12 cellular contexts compared by ENCODE assay signal in the genomic region with DNA sequence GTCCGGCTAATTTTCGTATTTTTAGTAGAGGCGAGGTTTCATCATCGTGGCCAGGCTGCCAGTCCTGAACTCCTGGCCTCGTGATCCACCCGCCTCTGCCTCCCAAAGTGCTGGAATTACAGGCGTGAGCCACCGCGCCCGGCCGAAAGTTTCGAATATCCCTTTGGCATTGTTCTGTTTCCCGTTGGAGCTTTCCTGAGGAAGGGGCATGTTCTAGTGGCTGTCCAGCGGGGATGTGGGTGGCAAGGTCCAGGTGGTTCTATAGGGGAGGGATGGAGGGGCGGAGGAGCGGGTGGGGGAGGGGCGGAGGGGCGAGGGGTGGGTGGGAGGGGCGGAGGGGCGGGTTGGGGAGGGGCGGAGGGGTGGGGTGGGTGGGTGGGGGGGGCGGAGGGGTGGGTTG. TPM values are rescaled to one million over a fixed set of nuclear protein-coding genes. Genes with fewer than 3 reads are reported as not detected.
DNase-seq lines count a peak whose midpoint lies in the region; ATAC-seq, FAIRE-seq and TF ChIP-seq lines count a peak whose summit lies in the region.
"Had no signal": no experiment of that assay in that cellular context is flagged by ENCODE, and none has a peak within 500 bp of the region (broad histone marks: within the 10 kb centered on the region; RNA-seq: fewer than 3 reads in every experiment).

No MANE protein-coding gene starts in this region.

- peaks cover 23% of the 10 kb centered on the region for H4K20me1 ChIP-seq in SK-N-SH (ENCODE audit: insufficient read depth)
- peaks cover 21% of the 10 kb centered on the region for H4K20me1 ChIP-seq in K562 (replicated peaks; ENCODE audit: control insufficient read depth, insufficient read depth, low read length)

- WGBS in SK-N-SH (ENCODE audit: low lambda C conversion rate) = 72% methylated on average over 17 of the region's 22 CpGs
- 89% methylated on average over 9 of the region's 22 CpGs for WGBS in K562 (ENCODE audit: insufficient coverage, low coverage, missing lambda C conversion rate)
- WGBS in sigmoid colon, 2 donors = 25 to 73% methylated on average over 14 to 16 of the region's 22 CpGs

- H3K9me3 ChIP-seq in SK-N-SH = no peaks in the 10 kb centered on the region
- H3K9me3 ChIP-seq in K562 (replicated peaks; ENCODE audit: control insufficient read depth, insufficient read depth, low read depth, low read length) = peaks cover 10% of the 10 kb centered on the region
- H3K9me3 ChIP-seq in neutrophil = no peaks in the 10 kb centered on the region
- no peaks in the 10 kb centered on the region for H3K9me3 ChIP-seq in sigmoid colon
- H3K9me3 ChIP-seq: left lung, right lobe of liver had no signal

- peaks cover 5% of the 10 kb centered on the region for H3F3A ChIP-seq in SK-N-SH (replicated peaks; ENCODE audit: insufficient read depth)

- H3K4me1 ChIP-seq in SK-N-SH (ENCODE audit: control insufficient read depth in 1 of 2, insufficient read depth in 2 of 2, low read depth in 1 of 2, low read length in 1 of 2) (peaks cover 9 to 23% of the 10 kb centered on the region in 2 experiments; a peak in 3 of 4 replicates), K562 (replicated peaks in 1 of 2; ENCODE audit: control insufficient read depth in 2 of 2, insufficient read depth in 2 of 2, low read length in 2 of 2) (peaks cover 15 to 58% of the 10 kb centered on the region in 2 experiments), neutrophil (ENCODE audit: control insufficient read depth in 1 of 2, insufficient read depth in 1 of 2, low read depth in 1 of 2, low read length in 1 of 2) (peaks cover 58 to 71% of the 10 kb centered on the region in 2 experiments), sigmoid colon (peaks cover 0 to 54% (median 42%) of the 10 kb centered on the region in 4 donors)

- H3K27ac ChIP-seq in SK-N-SH (ENCODE audit: low read depth in 2 of 2, low read length in 1 of 2) (no peak overlapping the region), K562 (ENCODE audit: extremely low read depth, low read depth, low read length) (peak overlapping the region; percentile 65; the same call in 1 of the 3 replicates), neutrophil (peak overlapping the region; percentile 92), sigmoid colon (no peak overlapping the region)

- H3K79me2 ChIP-seq in SK-N-SH (ENCODE audit: insufficient read depth) (peaks cover 29% of the 10 kb centered on the region), K562 (ENCODE audit: control insufficient read depth, insufficient read depth, low read length) (peaks cover 32% of the 10 kb centered on the region)

- BruUV-seq in K562 (replicated peaks; lab: Mats Ljungman, UMichigan) = no TSS peak

- H3K4me3 ChIP-seq in SK-N-SH (ENCODE audit: low read depth in 2 of 2, low read length in 1 of 2) (no peak overlapping the region), K562 (no peak overlapping the region), neutrophil (ENCODE audit: low read depth in 1 of 2, low read length in 1 of 2) (peak overlapping the region in 1 of 2 experiments; percentile 1), sigmoid colon (no peak overlapping the region)

- intact Hi-C loops in K562 (cut with micrococcal nuclease) = no loop called here
- intact Hi-C loops in sigmoid colon (cut with DNase I) = loop anchor here (10.0 kb wide), 1 partner anchor 694 kb away; the partner anchor contains the start of gene CIRBP

- no peak for FAIRE-seq in K562 (lab: Jason Lieb, UNC)
- FAIRE-seq: urothelium cell line had no signal

- POLR2A ChIA-PET in SK-N-SH (lab: Yijun Ruan, JAX) (no interaction called here), K562 (lab: Yijun Ruan, JAX) (no interaction called here)

- ATAC-seq in SK-N-SH treated with all-trans-retinoic acid at 6 μM for 48 hours = no peak
- no peak for ATAC-seq in K562

- in situ Hi-C loops in K562 (cut with MboI) = no loop called here

- H3K27me3 ChIP-seq in SK-N-SH (ENCODE audit: insufficient read depth) (no peaks in the 10 kb centered on the region), K562 (ENCODE audit: control insufficient read depth in 2 of 2, insufficient read depth in 2 of 2, low read length in 2 of 2) (no peaks in the 10 kb centered on the region), neutrophil (no peaks in the 10 kb centered on the region), sigmoid colon (no peaks in the 10 kb centered on the region)
- H3K27me3 ChIP-seq: left lung, right lobe of liver had no signal

- H3K9ac ChIP-seq in SK-N-SH = no peak overlapping the region
- no peak overlapping the region for H3K9ac ChIP-seq in K562 (ENCODE audit: insufficient read depth in 1 of 2, low read depth in 2 of 2, low read length in 2 of 2)

- CTCF ChIA-PET in SK-N-SH (lab: Yijun Ruan, JAX) = interaction anchor here (1.0 kb wide), 1 partner anchor 15 kb away, joined by 3 read pairs; no protein-coding TSS in a partner anchor
- CTCF ChIA-PET in K562 (lab: Yijun Ruan, JAX; ENCODE audit: low intra/inter-chr PET ratio) = no interaction called here

- H3K36me3 ChIP-seq in SK-N-SH (replicated peaks in 1 of 2; ENCODE audit: control insufficient read depth in 1 of 2, insufficient read depth in 2 of 2, low read length in 1 of 2) (no peaks in the 10 kb centered on the region), K562 (ENCODE audit: control insufficient read depth, insufficient read depth, low read length) (peaks cover 3% of the 10 kb centered on the region; the same call in 1 of the 3 replicates), neutrophil (no peaks in the 10 kb centered on the region), sigmoid colon (no peaks in the 10 kb centered on the region)
- H3K36me3 ChIP-seq: left lung, right lobe of liver had no signal

- H3K4me2 ChIP-seq in SK-N-SH (no peak overlapping the region), K562 (ENCODE audit: insufficient read depth, low read length) (no peak overlapping the region)

- H2AFZ ChIP-seq in SK-N-SH (ENCODE audit: low read depth) (no peak overlapping the region), K562 (ENCODE audit: low read depth, low read length) (no peak overlapping the region)

- TF ChIP-seq RAD21 in SK-N-SH (IDR thresholded peaks at IDR 0.05; ENCODE audit: low read length) (no peak), K562 (CRISPR knock-in tag; conservative IDR thresholded peaks at IDR 0.05 in 1 of 2, IDR thresholded peaks at IDR 0.05 in 1 of 2) (no peak)

- DNase-seq in SK-N-SH (peak; percentile 73), MV-4-11 (lab: John Stamatoyannopoulos, UW) (peak; percentile 64), K562 (ENCODE audit: extremely low read depth in 1 of 4, low spot score in 3 of 4) (peak in 3 of 4 experiments; percentile 55 to 61 (median 60)), sigmoid colon (no peak), amniotic stem cell (lab: John Stamatoyannopoulos, UW) (no peak), DMS53 (lab: John Stamatoyannopoulos, UW) (no peak)

- H3K9me1 ChIP-seq in K562 (ENCODE audit: control insufficient read depth, insufficient read depth, low read length) = peaks cover 5% of the 10 kb centered on the region

- TF ChIP-seq POLR2A in K562 (conservative IDR thresholded peaks at IDR 0.05) (no peak), sigmoid colon (IDR thresholded peaks at IDR 0.05) (no peak)

- TF ChIP-seq CTCF in SK-N-SH (IDR thresholded peaks at IDR 0.05) = no peak
- TF ChIP-seq CTCF in K562 (IDR thresholded peaks at IDR 0.05 in 2 of 3, conservative IDR thresholded peaks at IDR 0.05 in 1 of 3; ENCODE audit: insufficient read depth in 2 of 3, low read depth in 1 of 3, low read length in 3 of 3) = no peak
- no peak for TF ChIP-seq CTCF in neutrophil (IDR thresholded peaks at IDR 0.05)
- no peak for TF ChIP-seq CTCF in sigmoid colon (IDR thresholded peaks at IDR 0.05)

- no peak for TF ChIP-seq EP300 in SK-N-SH (IDR thresholded peaks at IDR 0.05; ENCODE audit: borderline replicate concordance in 1 of 2, low read depth in 1 of 2, low read length in 1 of 2)
- TF ChIP-seq EP300 in K562 (IDR thresholded peaks at IDR 0.05; ENCODE audit: low read length) = no peak
- TF ChIP-seq EP300 in sigmoid colon (IDR thresholded peaks at IDR 0.05) = no peak

- no peaks in the 10 kb centered on the region for H3K9me2 ChIP-seq in SK-N-SH

RNA-seq across cellular contexts. Expression of gene BSG, which starts 2.1 kb away (rescaled TPM):
- polyA plus RNA-seq in SK-N-SH (2012; rRNA removed) = 745 and 835 TPM in 2 replicates
- polyA plus RNA-seq in SK-N-SH (2012; cell fraction: cytosol; rRNA removed) = 263 and 438 TPM in 2 replicates
- 422 and 627 TPM in 2 replicates for polyA plus RNA-seq in SK-N-SH (2012; cell fraction: nucleus; rRNA removed)
- 106 and 369 TPM in 2 replicates for total RNA-seq in K562 (2011; cell fraction: chromatin; rRNA removed; ENCODE audit: low replicate concordance)
- total RNA-seq in K562 (2011; cell fraction: nucleolus; rRNA removed) = 735 and 796 TPM in 2 replicates
- 350 and 437 TPM in 2 replicates for total RNA-seq in K562 (2011; cell fraction: nucleoplasm; rRNA removed)
- 398 and 484 TPM in 2 replicates for total RNA-seq in K562 (2014; rRNA removed)
- 59.1 and 89.1 TPM in 2 replicates for total RNA-seq in K562 (2014; rRNA removed; fragmentation: Illumina TruSeq; extraction: Trizol)
- total RNA-seq in K562 (2015; rRNA removed; fragmentation: Illumina TruSeq; extraction: Trizol) = 211 and 220 TPM in 2 replicates
- total RNA-seq in K562 (2021) = 495 and 506 TPM in 2 replicates
- 129 and 411 TPM in 2 replicates for polyA plus RNA-seq in K562 (2011; rRNA removed)
- 277 and 455 TPM in 2 replicates for polyA plus RNA-seq in K562 (2011; cell fraction: cytosol; rRNA removed)
- 198 and 199 TPM in 2 replicates for polyA plus RNA-seq in K562 (2011; cell fraction: nucleus; rRNA removed)
- 362 and 456 TPM in 2 replicates for polyA plus RNA-seq in K562 (2012)
- 187 and 351 TPM in 2 replicates for polyA plus RNA-seq in K562 (2014; fragmentation: Illumina TruSeq; extraction: Trizol)
- polyA plus RNA-seq in K562 (2014; fragmentation: Nextera tagmentation; extraction: Ambion mirVana) = 10 to 100 TPM in 1 of 2 experiments, 1 to 10 TPM in 1; 4.6 to 17.9 TPM
- polyA plus RNA-seq in K562 (2014; rRNA removed) = 236 and 311 TPM in 2 replicates
- polyA minus RNA-seq in K562 (2011; rRNA and poly(A)+ RNA removed) = 61.0 and 70.9 TPM in 2 replicates
- 197 and 315 TPM in 2 replicates for polyA minus RNA-seq in K562 (2011; cell fraction: cytosol; rRNA and poly(A)+ RNA removed)
- 48.1 and 72.2 TPM in 2 replicates for polyA minus RNA-seq in K562 (2011; cell fraction: nucleus; rRNA and poly(A)+ RNA removed)
- total RNA-seq in sigmoid colon = 100 to 1,000 TPM; 423 to 500 (median 482) TPM
- polyA plus RNA-seq in sigmoid colon = 100 to 1,000 TPM; 218 to 715 (median 309) TPM

RNA-seq across cellular contexts. Expression of gene HCN2, which starts 19.4 kb away (rescaled TPM):
- 3.4 and 5.6 TPM in 2 replicates for polyA plus RNA-seq in SK-N-SH (2012; rRNA removed)
- polyA plus RNA-seq in SK-N-SH (2012; cell fraction: cytosol; rRNA removed) = 4.4 and 8.7 TPM in 2 replicates
- 11.1 and 12.0 TPM in 2 replicates for polyA plus RNA-seq in SK-N-SH (2012; cell fraction: nucleus; rRNA removed)
- 2.7 and 8.1 TPM in 2 replicates for total RNA-seq in K562 (2011; cell fraction: chromatin; rRNA removed; ENCODE audit: low replicate concordance)
- total RNA-seq in K562 (2011; cell fraction: nucleolus; rRNA removed) = 6.2 and 7.2 TPM in 2 replicates
- total RNA-seq in K562 (2011; cell fraction: nucleoplasm; rRNA removed) = 3.6 and 3.7 TPM in 2 replicates
- total RNA-seq in K562 (2014; rRNA removed) = 0.82 and 1.3 TPM in 2 replicates
- 0.29 and 0.40 TPM in 2 replicates for total RNA-seq in K562 (2014; rRNA removed; fragmentation: Illumina TruSeq; extraction: Trizol)
- total RNA-seq in K562 (2015; rRNA removed; fragmentation: Illumina TruSeq; extraction: Trizol) = 0.29 and 0.30 TPM in 2 replicates
- 3.9 and 4.2 TPM in 2 replicates for total RNA-seq in K562 (2021)
- polyA plus RNA-seq in K562 (2011; rRNA removed) = 0.64 and 0.76 TPM in 2 replicates
- 1.1 and 1.5 TPM in 2 replicates for polyA plus RNA-seq in K562 (2011; cell fraction: cytosol; rRNA removed)
- polyA plus RNA-seq in K562 (2011; cell fraction: nucleus; rRNA removed) = 3.0 and 3.9 TPM in 2 replicates
- 1.6 and 1.7 TPM in 2 replicates for polyA plus RNA-seq in K562 (2012)
- 0.91 and 1.9 TPM in 2 replicates for polyA plus RNA-seq in K562 (2014; fragmentation: Illumina TruSeq; extraction: Trizol)
- not detected for polyA plus RNA-seq in K562 (2014; fragmentation: Nextera tagmentation; extraction: Ambion mirVana)
- polyA plus RNA-seq in K562 (2014; rRNA removed) = 0.86 and 1.2 TPM in 2 replicates
- polyA minus RNA-seq in K562 (2011; rRNA and poly(A)+ RNA removed) = 1.3 and 1.6 TPM in 2 replicates
- polyA minus RNA-seq in K562 (2011; cell fraction: cytosol; rRNA and poly(A)+ RNA removed) = 2.3 and 3.5 TPM in 2 replicates
- 1.5 and 2.2 TPM in 2 replicates for polyA minus RNA-seq in K562 (2011; cell fraction: nucleus; rRNA and poly(A)+ RNA removed)
- under 1 TPM in 3 of 4 donors, not detected in 1; 0.36 to 0.55 (median 0.54) TPM for total RNA-seq in sigmoid colon
- polyA plus RNA-seq in sigmoid colon = under 1 TPM in 2 of 3 donors, not detected in 1; 0.23 to 0.39 TPM

RNA-seq across cellular contexts. Expression of gene GZMM, which starts 26.5 kb away (rescaled TPM):
- polyA plus RNA-seq in SK-N-SH (2012; rRNA removed) (not detected in 2 replicates), K562 (2011; rRNA removed) (0.70 and 0.97 TPM in 2 replicates), K562 (2014; fragmentation: Illumina TruSeq; extraction: Trizol) (0.61 TPM in 1 of 2 replicates, not detected in the other), K562 (2014; fragmentation: Nextera tagmentation; extraction: Ambion mirVana) (under 1 TPM; 0.08 to 0.27 TPM), K562 (2014; rRNA removed) (1.8 and 2.2 TPM in 2 replicates), sigmoid colon (10 to 100 TPM in 1 of 3 donors, not detected in 2; 11.2 TPM)
- polyA plus RNA-seq in SK-N-SH (2012; cell fraction: cytosol; rRNA removed) = 0.06 TPM in 1 of 2 replicates, not detected in the other
- polyA plus RNA-seq in SK-N-SH (2012; cell fraction: nucleus; rRNA removed) = 0.07 and 0.11 TPM in 2 replicates
- total RNA-seq in K562 (2011; cell fraction: chromatin; rRNA removed; ENCODE audit: low replicate concordance) = 0.49 and 1.6 TPM in 2 replicates
- total RNA-seq in K562 (2011; cell fraction: nucleolus; rRNA removed) = 4.0 and 4.5 TPM in 2 replicates
- 1.4 and 1.9 TPM in 2 replicates for total RNA-seq in K562 (2011; cell fraction: nucleoplasm; rRNA removed)
- total RNA-seq in K562 (2014; rRNA removed) (2.3 and 2.6 TPM in 2 replicates), K562 (2014; rRNA removed; fragmentation: Illumina TruSeq; extraction: Trizol) (not detected in 2 replicates), K562 (2015; rRNA removed; fragmentation: Illumina TruSeq; extraction: Trizol) (0.62 and 1.1 TPM in 2 replicates), K562 (2021) (0.72 and 1.8 TPM in 2 replicates), sigmoid colon (under 1 TPM in 1 of 4 donors, not detected in 3; 0.49 TPM)
- 1.9 and 5.9 TPM in 2 replicates for polyA plus RNA-seq in K562 (2011; cell fraction: cytosol; rRNA removed)
- polyA plus RNA-seq in K562 (2011; cell fraction: nucleus; rRNA removed) = 0.87 and 1.8 TPM in 2 replicates
- 1.7 and 3.5 TPM in 2 replicates for polyA plus RNA-seq in K562 (2012)
- not detected in 2 replicates for polyA minus RNA-seq in K562 (2011; rRNA and poly(A)+ RNA removed)
- polyA minus RNA-seq in K562 (2011; cell fraction: cytosol; rRNA and poly(A)+ RNA removed) = 2.5 TPM in 1 of 2 replicates, not detected in the other
- not detected in 2 replicates for polyA minus RNA-seq in K562 (2011; cell fraction: nucleus; rRNA and poly(A)+ RNA removed)
- total RNA-seq: A172 had no signal

RNA-seq across cellular contexts. Expression of gene CDC34, which starts 38.8 kb away (rescaled TPM):
- 69.2 and 96.7 TPM in 2 replicates for polyA plus RNA-seq in SK-N-SH (2012; rRNA removed)
- 48.9 and 66.0 TPM in 2 replicates for polyA plus RNA-seq in SK-N-SH (2012; cell fraction: cytosol; rRNA removed)
- 83.8 and 200 TPM in 2 replicates for polyA plus RNA-seq in SK-N-SH (2012; cell fraction: nucleus; rRNA removed)
- 34.1 and 85.3 TPM in 2 replicates for total RNA-seq in K562 (2011; cell fraction: chromatin; rRNA removed; ENCODE audit: low replicate concordance)
- 68.2 and 70.5 TPM in 2 replicates for total RNA-seq in K562 (2011; cell fraction: nucleolus; rRNA removed)
- total RNA-seq in K562 (2011; cell fraction: nucleoplasm; rRNA removed) = 40.9 and 50.4 TPM in 2 replicates
- 203 and 207 TPM in 2 replicates for total RNA-seq in K562 (2014; rRNA removed)
- total RNA-seq in K562 (2014; rRNA removed; fragmentation: Illumina TruSeq; extraction: Trizol) = 33.0 and 36.2 TPM in 2 replicates
- total RNA-seq in K562 (2015; rRNA removed; fragmentation: Illumina TruSeq; extraction: Trizol) = 65.5 and 75.7 TPM in 2 replicates
- 125 and 130 TPM in 2 replicates for total RNA-seq in K562 (2021)
- 82.7 and 103 TPM in 2 replicates for polyA plus RNA-seq in K562 (2011; rRNA removed)
- polyA plus RNA-seq in K562 (2011; cell fraction: cytosol; rRNA removed) = 89.6 and 173 TPM in 2 replicates
- 83.8 and 124 TPM in 2 replicates for polyA plus RNA-seq in K562 (2011; cell fraction: nucleus; rRNA removed)
- polyA plus RNA-seq in K562 (2012) = 72.7 and 83.2 TPM in 2 replicates
- 55.7 and 88.4 TPM in 2 replicates for polyA plus RNA-seq in K562 (2014; fragmentation: Illumina TruSeq; extraction: Trizol)
- polyA plus RNA-seq in K562 (2014; fragmentation: Nextera tagmentation; extraction: Ambion mirVana) = 1 to 10 TPM in 1 of 2 experiments, under 1 TPM in 1; 0.80 to 1.0 TPM
- polyA plus RNA-seq in K562 (2014; rRNA removed) = 125 and 142 TPM in 2 replicates
- 16.2 and 28.5 TPM in 2 replicates for polyA minus RNA-seq in K562 (2011; rRNA and poly(A)+ RNA removed)
- 36.4 and 44.9 TPM in 2 replicates for polyA minus RNA-seq in K562 (2011; cell fraction: cytosol; rRNA and poly(A)+ RNA removed)
- polyA minus RNA-seq in K562 (2011; cell fraction: nucleus; rRNA and poly(A)+ RNA removed) = 18.4 and 20.5 TPM in 2 replicates
- total RNA-seq in sigmoid colon = 100 to 1,000 TPM in 2 of 4 donors, 10 to 100 TPM in 2; 74.9 to 152 (median 95.1) TPM
- polyA plus RNA-seq in sigmoid colon = 100 to 1,000 TPM in 1 of 3 donors, 10 to 100 TPM in 2; 79.2 to 110 (median 96.7) TPM

Comparison
In these comparisons a context has a peak if more than half of its experiments do, and no peak if none do; other contexts are left out.
1. DNase-seq: peak in SK-N-SH (single experiment), MV-4-11 (single experiment) and K562 (3 of 4); none in sigmoid colon (single experiment), amniotic stem cell (single experiment) and DMS53 (single experiment).
2. H3K27ac ChIP-seq: peak in K562 (single experiment) and neutrophil (single experiment); none in SK-N-SH (0 of 2) and sigmoid colon (0 of 4).